ENCODE assay signal across 1 cellular context in genomic region chr19:3986260-3987041, GRCh38.
TF ChIP-seq lines count a peak whose summit lies in the region.

No MANE protein-coding gene starts in this region.

TF ChIP-seq in HepG2, 621 proteins besides CTCF, POLR2A, EP300 and RAD21 (continues in another document):
- TF ChIP-seq SMC3 (IDR thresholded peaks at IDR 0.05; ENCODE audit: low read length) (peak; percentile 33; the same call in 1 of the 2 replicates), MTF1 (CRISPR knock-in tag; IDR thresholded peaks at IDR 0.05) (no peak), POLR2G (IDR thresholded peaks at IDR 0.05; ENCODE audit: low read depth, low read length) (no peak), NPAS2 (CRISPR knock-in tag; IDR thresholded peaks at IDR 0.05; ENCODE audit: borderline replicate concordance) (no peak), PLRG1 (conservative IDR thresholded peaks at IDR 0.05) (no peak), E2F5 (CRISPR knock-in tag; conservative IDR thresholded peaks at IDR 0.05) (no peak), THYN1 (CRISPR knock-in tag; IDR thresholded peaks at IDR 0.05; ENCODE audit: borderline replicate concordance, low read depth) (0 out of 2 replicates have a peak, but pooled peaks have one; percentile 38), NCOR1 (IDR thresholded peaks at IDR 0.05; ENCODE audit: borderline replicate concordance, low read length) (0 out of 2 replicates have a peak, but pooled peaks have one; percentile 15), HMG20B (CRISPR knock-in tag; conservative IDR thresholded peaks at IDR 0.05) (no peak), ZFYVE20 (CRISPR knock-in tag; IDR thresholded peaks at IDR 0.05; ENCODE audit: borderline replicate concordance, low read depth) (no peak), TEAD2 (CRISPR knock-in tag; IDR thresholded peaks at IDR 0.05) (no peak), ZNF775 (CRISPR knock-in tag; IDR thresholded peaks at IDR 0.05; ENCODE audit: borderline replicate concordance) (no peak), HBP1 (CRISPR knock-in tag; IDR thresholded peaks at IDR 0.05; ENCODE audit: low read depth) (no peak), ZNF256 (CRISPR knock-in tag; conservative IDR thresholded peaks at IDR 0.05) (no peak), ESRRA (CRISPR knock-in tag; IDR thresholded peaks at IDR 0.05; ENCODE audit: low read depth) (no peak), RFXANK (CRISPR knock-in tag; IDR thresholded peaks at IDR 0.05) (no peak), CHD4 (IDR thresholded peaks at IDR 0.05; ENCODE audit: borderline replicate concordance, low read length) (no peak; the same call in 1 of the 2 replicates), ZNF792 (CRISPR knock-in tag; IDR thresholded peaks at IDR 0.05) (no peak), STAG1 (CRISPR knock-in tag; IDR thresholded peaks at IDR 0.05) (peak; percentile 73), HNF4A (CRISPR knock-in tag; IDR thresholded peaks at IDR 0.05) (peak; percentile 16; the same call in 1 of the 2 replicates), TCF7L2 (IDR thresholded peaks at IDR 0.05; ENCODE audit: low read depth, low read length) (no peak), HOXD1 (CRISPR knock-in tag; IDR thresholded peaks at IDR 0.05) (no peak), RELA (CRISPR knock-in tag; IDR thresholded peaks at IDR 0.05) (no peak), FOXJ3 (CRISPR knock-in tag; IDR thresholded peaks at IDR 0.05; ENCODE audit: borderline replicate concordance) (peak; percentile 43; the same call in 1 of the 2 replicates), ZNF652 (CRISPR knock-in tag; IDR thresholded peaks at IDR 0.05; ENCODE audit: borderline replicate concordance, low read depth) (peak; percentile 17; the same call in 1 of the 2 replicates), HOXA5 (CRISPR knock-in tag; IDR thresholded peaks at IDR 0.05) (0 out of 2 replicates have a peak, but pooled peaks have one; percentile 43), PRMT3 (CRISPR knock-in tag; IDR thresholded peaks at IDR 0.05; ENCODE audit: borderline replicate concordance, low read depth) (no peak), HDAC1 (CRISPR knock-in tag; IDR thresholded peaks at IDR 0.05) (peak; percentile 30; the same call in 1 of the 2 replicates), MED13 (CRISPR knock-in tag; IDR thresholded peaks at IDR 0.05) (no peak), TMF1 (CRISPR knock-in tag; IDR thresholded peaks at IDR 0.05; ENCODE audit: low read depth) (no peak), ZFP90 (CRISPR knock-in tag; IDR thresholded peaks at IDR 0.05; ENCODE audit: borderline replicate concordance) (0 out of 2 replicates have a peak, but pooled peaks have one; percentile 28), GABPA (IDR thresholded peaks at IDR 0.05; ENCODE audit: low read depth, low read length) (no peak), GABPA (CRISPR knock-in tag; IDR thresholded peaks at IDR 0.05; ENCODE audit: low read depth) (no peak), MIER2 (CRISPR knock-in tag; IDR thresholded peaks at IDR 0.05) (no peak), HIVEP1 (CRISPR knock-in tag; IDR thresholded peaks at IDR 0.05) (no peak), ZNF740 (CRISPR knock-in tag; IDR thresholded peaks at IDR 0.05) (no peak), MIXL1 (CRISPR knock-in tag; IDR thresholded peaks at IDR 0.05) (0 out of 2 replicates have a peak, but pooled peaks have one; percentile 10), MEIS1 (CRISPR knock-in tag; IDR thresholded peaks at IDR 0.05; ENCODE audit: borderline replicate concordance) (no peak), ZNF354B (CRISPR knock-in tag; IDR thresholded peaks at IDR 0.05) (0 out of 2 replicates have a peak, but pooled peaks have one; percentile 43), ZNF772 (CRISPR knock-in tag; IDR thresholded peaks at IDR 0.05) (no peak), SYNCRIP (IDR thresholded peaks at IDR 0.05; ENCODE audit: insufficient read depth, low read depth, low read length) (no peak), HDAC6 (IDR thresholded peaks at IDR 0.05; ENCODE audit: low read depth, low read length) (no peak), ISX (CRISPR knock-in tag; conservative IDR thresholded peaks at IDR 0.05) (no peak), ZNF619 (CRISPR knock-in tag; IDR thresholded peaks at IDR 0.05) (no peak), DNMT3B (CRISPR knock-in tag; conservative IDR thresholded peaks at IDR 0.05) (no peak), SALL1 (CRISPR knock-in tag; IDR thresholded peaks at IDR 0.05) (no peak), ASH2L (IDR thresholded peaks at IDR 0.05; ENCODE audit: insufficient read length, low read depth, low read length) (no peak)
- TF ChIP-seq, protein P1, sequence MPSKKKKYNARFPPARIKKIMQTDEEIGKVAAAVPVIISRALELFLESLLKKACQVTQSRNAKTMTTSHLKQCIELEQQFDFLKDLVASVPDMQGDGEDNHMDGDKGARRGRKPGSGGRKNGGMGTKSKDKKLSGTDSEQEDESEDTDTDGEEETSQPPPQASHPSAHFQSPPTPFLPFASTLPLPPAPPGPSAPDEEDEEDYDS (CRISPR knock-in tag; IDR thresholded peaks at IDR 0.05), result no peak
- TF ChIP-seq, protein P2, sequence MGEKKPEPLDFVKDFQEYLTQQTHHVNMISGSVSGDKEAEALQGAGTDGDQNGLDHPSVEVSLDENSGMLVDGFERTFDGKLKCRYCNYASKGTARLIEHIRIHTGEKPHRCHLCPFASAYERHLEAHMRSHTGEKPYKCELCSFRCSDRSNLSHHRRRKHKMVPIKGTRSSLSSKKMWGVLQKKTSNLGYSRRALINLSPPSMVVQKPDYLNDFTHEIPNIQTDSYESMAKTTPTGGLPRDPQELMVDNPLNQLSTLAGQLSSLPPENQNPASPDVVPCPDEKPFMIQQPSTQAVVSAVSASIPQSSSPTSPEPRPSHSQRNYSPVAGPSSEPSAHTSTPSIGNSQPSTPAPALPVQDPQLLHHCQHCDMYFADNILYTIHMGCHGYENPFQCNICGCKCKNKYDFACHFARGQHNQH (CRISPR knock-in tag; IDR thresholded peaks at IDR 0.05), result no peak
- TF ChIP-seq, protein P3, sequence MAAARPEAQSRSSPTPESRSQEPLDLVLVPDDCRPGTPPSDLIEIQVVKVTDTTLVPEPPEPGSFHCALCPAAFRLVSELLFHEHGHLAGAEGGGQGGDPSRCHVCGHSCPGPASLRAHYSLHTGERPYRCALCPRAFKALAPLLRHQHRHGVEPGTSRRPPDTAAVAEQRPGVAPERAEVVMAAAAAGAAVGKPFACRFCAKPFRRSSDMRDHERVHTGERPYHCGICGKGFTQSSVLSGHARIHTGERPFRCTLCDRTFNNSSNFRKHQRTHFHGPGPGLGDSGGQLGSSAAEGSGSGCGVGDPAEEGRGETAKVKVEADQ (CRISPR knock-in tag; IDR thresholded peaks at IDR 0.05; ENCODE audit: borderline replicate concordance), result 0 out of 2 replicates have a peak, but pooled peaks have one; percentile 30
- TF ChIP-seq, protein P4, sequence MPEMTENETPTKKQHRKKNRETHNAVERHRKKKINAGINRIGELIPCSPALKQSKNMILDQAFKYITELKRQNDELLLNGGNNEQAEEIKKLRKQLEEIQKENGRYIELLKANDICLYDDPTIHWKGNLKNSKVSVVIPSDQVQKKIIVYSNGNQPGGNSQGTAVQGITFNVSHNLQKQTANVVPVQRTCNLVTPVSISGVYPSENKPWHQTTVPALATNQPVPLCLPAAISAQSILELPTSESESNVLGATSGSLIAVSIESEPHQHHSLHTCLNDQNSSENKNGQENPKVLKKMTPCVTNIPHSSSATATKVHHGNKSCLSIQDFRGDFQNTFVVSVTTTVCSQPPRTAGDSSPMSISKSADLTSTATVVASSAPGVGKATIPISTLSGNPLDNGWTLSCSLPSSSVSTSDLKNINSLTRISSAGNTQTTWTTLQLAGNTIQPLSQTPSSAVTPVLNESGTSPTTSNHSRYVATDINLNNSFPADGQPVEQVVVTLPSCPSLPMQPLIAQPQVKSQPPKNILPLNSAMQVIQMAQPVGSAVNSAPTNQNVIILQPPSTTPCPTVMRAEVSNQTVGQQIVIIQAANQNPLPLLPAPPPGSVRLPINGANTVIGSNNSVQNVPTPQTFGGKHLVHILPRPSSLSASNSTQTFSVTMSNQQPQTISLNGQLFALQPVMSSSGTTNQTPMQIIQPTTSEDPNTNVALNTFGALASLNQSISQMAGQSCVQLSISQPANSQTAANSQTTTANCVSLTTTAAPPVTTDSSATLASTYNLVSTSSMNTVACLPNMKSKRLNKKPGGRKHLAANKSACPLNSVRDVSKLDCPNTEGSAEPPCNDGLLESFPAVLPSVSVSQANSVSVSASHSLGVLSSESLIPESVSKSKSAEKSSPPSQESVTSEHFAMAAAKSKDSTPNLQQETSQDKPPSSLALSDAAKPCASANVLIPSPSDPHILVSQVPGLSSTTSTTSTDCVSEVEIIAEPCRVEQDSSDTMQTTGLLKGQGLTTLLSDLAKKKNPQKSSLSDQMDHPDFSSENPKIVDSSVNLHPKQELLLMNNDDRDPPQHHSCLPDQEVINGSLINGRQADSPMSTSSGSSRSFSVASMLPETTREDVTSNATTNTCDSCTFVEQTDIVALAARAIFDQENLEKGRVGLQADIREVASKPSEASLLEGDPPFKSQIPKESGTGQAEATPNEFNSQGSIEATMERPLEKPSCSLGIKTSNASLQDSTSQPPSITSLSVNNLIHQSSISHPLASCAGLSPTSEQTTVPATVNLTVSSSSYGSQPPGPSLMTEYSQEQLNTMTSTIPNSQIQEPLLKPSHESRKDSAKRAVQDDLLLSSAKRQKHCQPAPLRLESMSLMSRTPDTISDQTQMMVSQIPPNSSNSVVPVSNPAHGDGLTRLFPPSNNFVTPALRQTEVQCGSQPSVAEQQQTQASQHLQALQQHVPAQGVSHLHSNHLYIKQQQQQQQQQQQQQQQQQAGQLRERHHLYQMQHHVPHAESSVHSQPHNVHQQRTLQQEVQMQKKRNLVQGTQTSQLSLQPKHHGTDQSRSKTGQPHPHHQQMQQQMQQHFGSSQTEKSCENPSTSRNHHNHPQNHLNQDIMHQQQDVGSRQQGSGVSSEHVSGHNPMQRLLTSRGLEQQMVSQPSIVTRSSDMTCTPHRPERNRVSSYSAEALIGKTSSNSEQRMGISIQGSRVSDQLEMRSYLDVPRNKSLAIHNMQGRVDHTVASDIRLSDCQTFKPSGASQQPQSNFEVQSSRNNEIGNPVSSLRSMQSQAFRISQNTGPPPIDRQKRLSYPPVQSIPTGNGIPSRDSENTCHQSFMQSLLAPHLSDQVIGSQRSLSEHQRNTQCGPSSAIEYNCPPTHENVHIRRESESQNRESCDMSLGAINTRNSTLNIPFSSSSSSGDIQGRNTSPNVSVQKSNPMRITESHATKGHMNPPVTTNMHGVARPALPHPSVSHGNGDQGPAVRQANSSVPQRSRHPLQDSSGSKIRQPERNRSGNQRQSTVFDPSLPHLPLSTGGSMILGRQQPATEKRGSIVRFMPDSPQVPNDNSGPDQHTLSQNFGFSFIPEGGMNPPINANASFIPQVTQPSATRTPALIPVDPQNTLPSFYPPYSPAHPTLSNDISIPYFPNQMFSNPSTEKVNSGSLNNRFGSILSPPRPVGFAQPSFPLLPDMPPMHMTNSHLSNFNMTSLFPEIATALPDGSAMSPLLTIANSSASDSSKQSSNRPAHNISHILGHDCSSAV (CRISPR knock-in tag; IDR thresholded peaks at IDR 0.05; ENCODE audit: borderline replicate concordance), result no peak
- TF ChIP-seq, protein P5, sequence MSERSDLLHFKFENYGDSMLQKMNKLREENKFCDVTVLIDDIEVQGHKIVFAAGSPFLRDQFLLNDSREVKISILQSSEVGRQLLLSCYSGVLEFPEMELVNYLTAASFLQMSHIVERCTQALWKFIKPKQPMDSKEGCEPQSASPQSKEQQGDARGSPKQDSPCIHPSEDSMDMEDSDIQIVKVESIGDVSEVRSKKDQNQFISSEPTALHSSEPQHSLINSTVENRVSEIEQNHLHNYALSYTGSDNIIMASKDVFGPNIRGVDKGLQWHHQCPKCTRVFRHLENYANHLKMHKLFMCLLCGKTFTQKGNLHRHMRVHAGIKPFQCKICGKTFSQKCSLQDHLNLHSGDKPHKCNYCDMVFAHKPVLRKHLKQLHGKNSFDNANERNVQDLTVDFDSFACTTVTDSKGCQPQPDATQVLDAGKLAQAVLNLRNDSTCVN (CRISPR knock-in tag; IDR thresholded peaks at IDR 0.05; ENCODE audit: borderline replicate concordance), result no peak
- TF ChIP-seq, protein P6, sequence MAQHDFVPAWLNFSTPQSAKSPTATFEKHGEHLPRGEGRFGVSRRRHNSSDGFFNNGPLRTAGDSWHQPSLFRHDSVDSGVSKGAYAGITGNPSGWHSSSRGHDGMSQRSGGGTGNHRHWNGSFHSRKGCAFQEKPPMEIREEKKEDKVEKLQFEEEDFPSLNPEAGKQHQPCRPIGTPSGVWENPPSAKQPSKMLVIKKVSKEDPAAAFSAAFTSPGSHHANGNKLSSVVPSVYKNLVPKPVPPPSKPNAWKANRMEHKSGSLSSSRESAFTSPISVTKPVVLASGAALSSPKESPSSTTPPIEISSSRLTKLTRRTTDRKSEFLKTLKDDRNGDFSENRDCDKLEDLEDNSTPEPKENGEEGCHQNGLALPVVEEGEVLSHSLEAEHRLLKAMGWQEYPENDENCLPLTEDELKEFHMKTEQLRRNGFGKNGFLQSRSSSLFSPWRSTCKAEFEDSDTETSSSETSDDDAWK (CRISPR knock-in tag; IDR thresholded peaks at IDR 0.05), result no peak
- TF ChIP-seq, protein P7, sequence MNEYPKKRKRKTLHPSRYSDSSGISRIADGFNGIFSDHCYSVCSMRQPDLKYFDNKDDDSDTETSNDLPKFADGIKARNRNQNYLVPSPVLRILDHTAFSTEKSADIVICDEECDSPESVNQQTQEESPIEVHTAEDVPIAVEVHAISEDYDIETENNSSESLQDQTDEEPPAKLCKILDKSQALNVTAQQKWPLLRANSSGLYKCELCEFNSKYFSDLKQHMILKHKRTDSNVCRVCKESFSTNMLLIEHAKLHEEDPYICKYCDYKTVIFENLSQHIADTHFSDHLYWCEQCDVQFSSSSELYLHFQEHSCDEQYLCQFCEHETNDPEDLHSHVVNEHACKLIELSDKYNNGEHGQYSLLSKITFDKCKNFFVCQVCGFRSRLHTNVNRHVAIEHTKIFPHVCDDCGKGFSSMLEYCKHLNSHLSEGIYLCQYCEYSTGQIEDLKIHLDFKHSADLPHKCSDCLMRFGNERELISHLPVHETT (CRISPR knock-in tag; conservative IDR thresholded peaks at IDR 0.05), result no peak
